25 cellular contexts compared by ENCODE assay signal in genomic region chr1:207405814-207406213, GRCh38. TPM values are rescaled to one million over a fixed set of nuclear protein-coding genes. Genes with fewer than 3 reads are reported as not detected.
A peak's percentile ranks its signal among the peaks of the same experiment; 100 is the strongest.
DNase-seq lines count a peak whose midpoint lies in the region; ATAC-seq, FAIRE-seq and TF ChIP-seq lines count a peak whose summit lies in the region.
"Had no signal": no experiment of that assay in that cellular context is flagged by ENCODE, and none has a peak within 500 bp of the region (broad histone marks: within the 10 kb centered on the region; RNA-seq: fewer than 3 reads in every experiment).

No MANE protein-coding gene starts in this region.

- H2BK5ac ChIP-seq in mesendoderm (ENCODE audit: low read length): no peak overlapping the region

- TF ChIP-seq CTCF in GM10248 (IDR thresholded peaks at IDR 0.05; ENCODE audit: control extremely low read depth, extremely low read depth, low read depth, missing control alignments) (peak; percentile 11), OCI-LY3 (IDR thresholded peaks at IDR 0.05; ENCODE audit: low read depth, low read length) (0 out of 2 replicates have a peak, but pooled peaks have one; percentile 21), GM12878 (IDR thresholded peaks at IDR 0.05 in 2 of 3, conservative IDR thresholded peaks at IDR 0.05 in 1 of 3; ENCODE audit: control insufficient read depth in 2 of 3, extremely low read depth in 1 of 3, insufficient read depth in 1 of 3, low read depth in 3 of 3, low read length in 3 of 3) (peak in 2 of 3 experiments; percentile 10 to 23; a peak in 3 of 6 replicates)

- H3K9ac ChIP-seq in OCI-LY3 (ENCODE audit: low read length): no peak overlapping the region
- no peak overlapping the region for H3K9ac ChIP-seq in GM12878 (ENCODE audit: control insufficient read depth, insufficient read depth, low read length)
- no peak overlapping the region for H3K9ac ChIP-seq in mesendoderm (ENCODE audit: low read length)

- peak; percentile 46 for ATAC-seq in GM12878
- ATAC-seq: CD8-positive, alpha-beta T cell had no signal

- H3K56ac ChIP-seq in mesendoderm (ENCODE audit: low read length): no peak overlapping the region

- no peaks in the 10 kb centered on the region for H3K79me1 ChIP-seq in mesendoderm (ENCODE audit: low read length)

- H3K23ac ChIP-seq in mesendoderm (ENCODE audit: low read length): no peak overlapping the region

- H4K20me1 ChIP-seq in OCI-LY3 (ENCODE audit: insufficient read depth, low read length) (no peaks in the 10 kb centered on the region), GM12878 (ENCODE audit: control insufficient read depth, insufficient read depth) (no peaks in the 10 kb centered on the region)

- H3K27ac ChIP-seq in OCI-LY3 (ENCODE audit: low read length) (no peak overlapping the region), GM12878 (ENCODE audit: control insufficient read depth, insufficient read depth) (no peak overlapping the region), mesendoderm (ENCODE audit: low read depth, low read length) (no peak overlapping the region)
- H3K27ac ChIP-seq: C4-2B, Peyer's patch, SK-N-MC had no signal

- DNase-seq in GM10248 (ENCODE audit: extremely low spot score) (no peak), GM12878 (ENCODE audit: low read depth, low spot score) (no peak), EL (no peak), COLO668 (lab: John Stamatoyannopoulos, UW; ENCODE audit: unreplicated experiment) (no peak), UCSD-AML1 (lab: John Stamatoyannopoulos, UW; ENCODE audit: unreplicated experiment) (no peak), mesendoderm (no peak)
- DNase-seq: CD8-positive, alpha-beta T cell; DMS 273 treated with DMSO at 0.1 percent for 48 hours; DMS79; HFFc6; KG1; NCI-H1048; NCI-H1417; NCI-H1694; NCI-H2029 treated with DMSO at 0.1 percent for 48 hours; NCI-H446 treated with DMSO at 0.1 percent for 48 hours; NCI-H526; Peyer's patch; SIG-M5 had no signal

- intact Hi-C loops in GM12878 (cut with micrococcal nuclease; ENCODE audit: unreplicated experiment): loop anchor here (1.0 to 10.0 kb wide), 4 partner anchors 85 to 322 kb away; partner anchors contain the start of gene CD55

- no peak overlapping the region for H2BK120ac ChIP-seq in mesendoderm (ENCODE audit: low read depth, low read length)

- no peak for FAIRE-seq in GM12878 (lab: Jason Lieb, UNC)

- no peak overlapping the region for H3K4me2 ChIP-seq in OCI-LY3 (ENCODE audit: low read length)
- no peak overlapping the region for H3K4me2 ChIP-seq in GM12878 (ENCODE audit: control insufficient read depth, insufficient read depth)
- H3K4me2 ChIP-seq in mesendoderm (ENCODE audit: low read length): no peak overlapping the region
- H3K4me2 ChIP-seq: GM23338 had no signal

- TF ChIP-seq EP300 in GM12878 (IDR thresholded peaks at IDR 0.05; ENCODE audit: borderline replicate concordance in 1 of 2, control insufficient read depth in 1 of 2, low read depth in 2 of 2, low read length in 2 of 2): no peak

- H3K18ac ChIP-seq in mesendoderm (ENCODE audit: low read length): no peak overlapping the region

- no peaks in the 10 kb centered on the region for H3K36me3 ChIP-seq in OCI-LY3 (replicated peaks; ENCODE audit: low read depth, low read length)
- no peaks in the 10 kb centered on the region for H3K36me3 ChIP-seq in GM12878 (ENCODE audit: control insufficient read depth in 2 of 2, insufficient read depth in 2 of 2, low read length in 1 of 2)
- no peaks in the 10 kb centered on the region for H3K36me3 ChIP-seq in mesendoderm (ENCODE audit: control insufficient read depth, insufficient read depth, low read length)
- H3K36me3 ChIP-seq: HAP-1, Peyer's patch had no signal

- TF ChIP-seq RAD21 in GM12878 (IDR thresholded peaks at IDR 0.05; ENCODE audit: insufficient read depth, low read depth, low read length): peak; percentile 62

- SMC1A ChIA-PET in GM12878 (lab: Charles Lee; ENCODE audit: uncharacterized antibody, unreplicated experiment): interaction anchor here (0.7 to 5.2 kb wide), 26 partner anchors 9 to 357 kb away, joined by 3 to 69 read pairs (median 6); partner anchors contain the start of genes C4BPB, CD55, CR1 and PFKFB2

- H3K4me1 ChIP-seq in OCI-LY3 (ENCODE audit: low read length): peaks cover 20% of the 10 kb centered on the region
- peaks cover 10% of the 10 kb centered on the region for H3K4me1 ChIP-seq in GM12878 (ENCODE audit: control insufficient read depth, insufficient read depth, low read length)
- H3K4me1 ChIP-seq in mesendoderm (ENCODE audit: control insufficient read depth, low read depth, low read length): no peaks in the 10 kb centered on the region
- H3K4me1 ChIP-seq: HAP-1, Peyer's patch had no signal

- H2AFZ ChIP-seq in OCI-LY3 (ENCODE audit: low read depth, low read length): no peak overlapping the region
- no peak overlapping the region for H2AFZ ChIP-seq in GM12878 (ENCODE audit: control insufficient read depth, low read depth, low read length)
- H2AFZ ChIP-seq: GM23338 had no signal

- no peak overlapping the region for H4K5ac ChIP-seq in mesendoderm (ENCODE audit: low read length)

- H3K4ac ChIP-seq in mesendoderm (ENCODE audit: low read depth, low read length): no peak overlapping the region

- H2AK5ac ChIP-seq in mesendoderm (ENCODE audit: low read length): no peak overlapping the region

- H4K8ac ChIP-seq in mesendoderm (ENCODE audit: low read depth, low read length): no peak overlapping the region

- H3K27me3 ChIP-seq in OCI-LY3 (ENCODE audit: low read depth, low read length) (no peaks in the 10 kb centered on the region), GM12878 (replicated peaks in 1 of 2; ENCODE audit: control insufficient read depth in 2 of 2, insufficient read depth in 2 of 2, low read length in 1 of 2) (no peaks in the 10 kb centered on the region), mesendoderm (ENCODE audit: insufficient read depth, low read length, poor library complexity) (no peaks in the 10 kb centered on the region)
- H3K27me3 ChIP-seq: Peyer's patch had no signal

- H3K9me3 ChIP-seq in OCI-LY3 (ENCODE audit: insufficient read depth, low read length) (no peaks in the 10 kb centered on the region), GM12878 (replicated peaks; ENCODE audit: control insufficient read depth, insufficient read depth, low read length) (no peaks in the 10 kb centered on the region; the same call in 1 of the 3 replicates)
- H3K9me3 ChIP-seq: HAP-1, Peyer's patch had no signal

- TF ChIP-seq POLR2A in GM12878 (IDR thresholded peaks at IDR 0.05; ENCODE audit: low read depth, low read length): no peak

- CTCF ChIA-PET in GM10248 (lab: Yijun Ruan, JAX) (interaction anchor here (0.8 to 6.5 kb wide), 33 partner anchors 9 to 451 kb away, joined by 3 to 73 read pairs (median 7); partner anchors contain the start of genes C4BPB, CD55, CR2 and PFKFB2), GM12878 (lab: Yijun Ruan, JAX) (interaction anchor here (0.5 to 5.4 kb wide), 42 partner anchors 7 to 424 kb away, joined by 3 to 154 read pairs (median 5); partner anchors contain the start of genes C4BPB, CD55, PFKFB2 and YOD1)

- no peaks in the 10 kb centered on the region for H3K79me2 ChIP-seq in OCI-LY3 (ENCODE audit: low read length)
- no peaks in the 10 kb centered on the region for H3K79me2 ChIP-seq in GM12878 (ENCODE audit: control insufficient read depth, insufficient read depth, low read length)
- no peaks in the 10 kb centered on the region for H3K79me2 ChIP-seq in mesendoderm (ENCODE audit: control insufficient read depth, insufficient read depth, low read length)

- BruUV-seq in GM12878 (replicated peaks; lab: Mats Ljungman, UMichigan): no TSS peak

- no peak overlapping the region for H3K4me3 ChIP-seq in OCI-LY3 (ENCODE audit: low read length)
- H3K4me3 ChIP-seq in GM12878: no peak overlapping the region
- H3K4me3 ChIP-seq in mesendoderm (ENCODE audit: low read length): no peak overlapping the region
- H3K4me3 ChIP-seq: GM23338, HAP-1, Peyer's patch, SK-N-MC had no signal

- RAD21 ChIA-PET in GM12878 (lab: Charles Lee; ENCODE audit: unreplicated experiment): interaction anchor here (0.6 to 3.7 kb wide), 18 partner anchors 8 to 489 kb away, joined by 3 to 54 read pairs (median 5); partner anchors contain the start of genes CD55 and CR1

- POLR2A ChIA-PET in GM10248 (lab: Yijun Ruan, JAX): no interaction called here
- POLR2A ChIA-PET in GM12878 (lab: Charles Lee): interaction anchor here (1.1 kb wide), 1 partner anchor 10 kb away, joined by 3 read pairs; no protein-coding TSS in a partner anchor

- H2BK15ac ChIP-seq in mesendoderm (replicated peaks; ENCODE audit: low read depth): no peak overlapping the region

- in situ Hi-C loops in GM12878 (cut with MboI): loop anchor here (5.0 kb wide), 1 partner anchor 329 kb away; no protein-coding TSS in a partner anchor

TF ChIP-seq in GM12878, 131 proteins besides CTCF, POLR2A, EP300 and RAD21:
- TF ChIP-seq IRF3 (IDR thresholded peaks at IDR 0.05) (no peak), SMC3 (IDR thresholded peaks at IDR 0.05; ENCODE audit: borderline replicate concordance, low read length) (peak; percentile 34; the same call in 1 of the 2 replicates)

RNA-seq across cellular contexts. Expression of gene CR2, which starts 48.3 kb away (rescaled TPM):
- total RNA-seq in GM12878 (2013; cell fraction: nucleolus; rRNA removed): 117 and 119 TPM in 2 replicates
- total RNA-seq in GM12878 (2014; rRNA removed) (48.8 and 56.5 TPM in 2 replicates), GM12878 (2014; rRNA removed; fragmentation: Illumina TruSeq; extraction: Trizol) (46.1 and 55.3 TPM in 2 replicates), GM12878 (2021) (67.3 and 74.8 TPM in 2 replicates)
- 75.4 TPM for polyA plus RNA-seq in GM12878 (2011; ENCODE audit: low read depth)
- polyA plus RNA-seq in GM12878 (2011; rRNA removed) (2.0 and 2.2 TPM in 2 replicates), GM12878 (2014; fragmentation: Illumina TruSeq; extraction: Trizol) (72.8 and 102 TPM in 2 replicates), GM12878 (2014; fragmentation: Nextera tagmentation; extraction: Ambion mirVana) (10 to 100 TPM; 21.1 to 24.4 TPM), GM12878 (2014; rRNA removed) (43.7 and 52.3 TPM in 2 replicates), GM12878 (2016; fragmentation: Nextera tagmentation; extraction: Ambion mirVana) (10 to 100 TPM; 58.2 to 64.3 TPM)
- polyA plus RNA-seq in GM12878 (2011; cell fraction: cytosol; rRNA removed): 1.2 and 1.8 TPM in 2 replicates
- polyA plus RNA-seq in GM12878 (2011; cell fraction: nucleus; rRNA removed): 4.1 and 6.6 TPM in 2 replicates
- 46.0 and 59.9 TPM in 2 replicates for polyA plus RNA-seq in GM12878 (2012)
- polyA minus RNA-seq in GM12878 (2011; rRNA and poly(A)+ RNA removed): 0.93 and 1.5 TPM in 2 replicates
- polyA minus RNA-seq in GM12878 (2011; cell fraction: cytosol; rRNA and poly(A)+ RNA removed): 0.73 and 0.94 TPM in 2 replicates
- 1.8 and 2.1 TPM in 2 replicates for polyA minus RNA-seq in GM12878 (2011; cell fraction: nucleus; rRNA and poly(A)+ RNA removed)
- 0.51 TPM for polyA plus RNA-seq in mesendoderm (2013, experiment 1 of 2)
- polyA plus RNA-seq in mesendoderm (2013, experiment 2 of 2): 0.57 TPM
- total RNA-seq: A673, HFFc6 had no signal
